8 cellular contexts compared by ENCODE assay signal in genomic region chr13:97433727-97434416, GRCh38. TPM values are rescaled to one million over a fixed set of nuclear protein-coding genes. Genes with fewer than 3 reads are reported as not detected.
DNase-seq lines count a peak whose midpoint lies in the region; ATAC-seq, FAIRE-seq and TF ChIP-seq lines count a peak whose summit lies in the region.

RAP2A (plus strand) TSS chr13:97434169; CDS start chr13:97434471, 302 bp downstream.

- H3K4me3 ChIP-seq in WERI-Rb-1 (ENCODE audit: low read depth, low read length) (peak within 1 kb of the TSS; percentile 100), breast epithelium (peak within 1 kb of the TSS; percentile 81 to 88 (median 87)), small intestine (ENCODE audit: low read depth in 1 of 2, low read length in 2 of 2) (peak within 1 kb of the TSS; percentile 53 to 83)

- no peak for FAIRE-seq in small intestine (lab: Jason Lieb, UNC)

- WGBS in small intestine, 3 donors, result 0% methylated on average over 42 to 97 of the region's 97 CpGs

- TF ChIP-seq POLR2A in breast epithelium (IDR thresholded peaks at IDR 0.05), result peak; percentile 38

- no peaks in the 10 kb centered on the region for H3K27me3 ChIP-seq in WERI-Rb-1 (ENCODE audit: insufficient read depth, low read depth, severe bottlenecking)
- no peaks in the 10 kb centered on the region for H3K27me3 ChIP-seq in breast epithelium
- H3K27me3 ChIP-seq in small intestine (ENCODE audit: control insufficient read depth in 2 of 2, insufficient read depth in 2 of 2, low read length in 2 of 2), result no peaks in the 10 kb centered on the region

- intact Hi-C loops in breast epithelium (cut with DNase I; ENCODE audit: low total_unique reads), result no loop called here

- DNase-seq in A172 (ENCODE audit: low spot score) (peak; percentile 75), NCI-H2196 (lab: John Stamatoyannopoulos, UW; ENCODE audit: unreplicated experiment) (peak; percentile 69), WERI-Rb-1 (peak; percentile 97), breast epithelium (ENCODE audit: low spot score in 2 of 2) (peak; percentile 82), iPS-NIHi11 (ENCODE audit: low spot score) (peak; percentile 75), small intestine (peak; percentile 89)

- H3K4me1 ChIP-seq in breast epithelium (peaks cover 0 to 5% of the 10 kb centered on the region in 2 donors), small intestine (ENCODE audit: control insufficient read depth in 2 of 2, insufficient read depth in 1 of 2, low read depth in 1 of 2, low read length in 1 of 2) (peaks cover 0 to 2% of the 10 kb centered on the region in 2 donors)

- H3K27ac ChIP-seq in WERI-Rb-1 (peak within 1 kb of the TSS; percentile 90), breast epithelium (peak within 1 kb of the TSS; percentile 99), small intestine (ENCODE audit: low read depth in 1 of 2, low read length in 1 of 2) (peak within 1 kb of the TSS; percentile 96 to 100)

- H3K36me3 ChIP-seq in WERI-Rb-1, result peaks cover 12% of the 10 kb centered on the region
- H3K36me3 ChIP-seq in breast epithelium, result no peaks in the 10 kb centered on the region
- no peaks in the 10 kb centered on the region for H3K36me3 ChIP-seq in small intestine (ENCODE audit: control insufficient read depth in 2 of 2, insufficient read depth in 2 of 2, low read length in 2 of 2)

- ATAC-seq in GM18868 (IDR thresholded peaks at IDR 0.05; ENCODE audit: unreplicated experiment), result peak; percentile 46
- ATAC-seq in HG03108 (IDR thresholded peaks at IDR 0.05; ENCODE audit: unreplicated experiment), result peak; percentile 41

- TF ChIP-seq CTCF in WERI-Rb-1 (IDR thresholded peaks at IDR 0.05; ENCODE audit: low read depth, low read length), result no peak
- TF ChIP-seq CTCF in breast epithelium (IDR thresholded peaks at IDR 0.05), result no peak

- H3K9me3 ChIP-seq in WERI-Rb-1 (ENCODE audit: severe bottlenecking) (no peaks in the 10 kb centered on the region), breast epithelium (no peaks in the 10 kb centered on the region), small intestine (ENCODE audit: control insufficient read depth, low read depth) (no peaks in the 10 kb centered on the region)

RNA-seq across cellular contexts. Expression of gene RAP2A, which starts in this region (rescaled TPM):
- 40.5 and 42.2 TPM in 2 replicates for total RNA-seq in A172 (2014; rRNA removed; shearing (Covaris generic))
- 10 to 100 TPM; 19.0 to 32.8 (median 20.0) TPM for total RNA-seq in breast epithelium
- 1 to 10 TPM; 6.2 to 8.7 (median 8.2) TPM for polyA plus RNA-seq in small intestine

Comparison
In these comparisons a context has a peak if more than half of its experiments do, and no peak if none do; other contexts are left out.
1. Peak in every context shown above with its lines: DNase-seq, ATAC-seq, H3K4me3 ChIP-seq and H3K27ac ChIP-seq.